15 cellular contexts compared by ENCODE assay signal in the genomic region with DNA sequence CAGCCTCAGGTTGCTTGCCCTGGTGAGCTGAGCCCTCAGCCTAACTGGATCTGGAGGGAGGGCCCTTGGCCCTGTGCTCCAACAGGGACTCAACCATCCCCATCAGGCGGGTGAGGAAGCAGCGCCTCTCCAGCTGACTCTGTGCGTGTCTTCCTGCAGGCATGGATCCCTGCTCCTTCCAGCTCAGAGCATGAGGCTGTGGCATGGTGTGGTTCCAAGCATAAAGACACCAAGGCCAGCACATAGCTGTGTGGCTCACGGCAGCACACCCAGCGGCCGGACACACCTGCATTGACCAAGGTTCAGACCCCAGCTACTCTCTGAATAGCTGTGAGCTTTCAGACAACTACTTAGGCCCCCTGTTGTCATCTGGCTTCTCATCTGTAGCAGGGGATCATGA.
"Had no signal": no experiment of that assay in that cellular context is flagged by ENCODE, and none has a peak within 500 bp of the region (broad histone marks: within the 10 kb centered on the region; RNA-seq: fewer than 3 reads in every experiment).

No MANE protein-coding gene starts in this region.

- H3K4me1 Mint-ChIP-seq: activated B cell treated with CpG ODN at 0.5 μM for 24 hours had no signal

- H3K9me3 ChIP-seq: colonic mucosa, esophagus squamous epithelium, right lobe of liver, spleen, uterus had no signal

- H3K27ac Mint-ChIP-seq: activated B cell treated with CpG ODN at 0.5 μM for 24 hours; activated CD8-positive, alpha-beta T cell treated with anti-CD3 and anti-CD28 coated beads, Interleukin-2, amount 10 ng/mL, durations not matched to agents 7 days and 5 days; activated naive CD8-positive, alpha-beta T cell; nephron had no signal

- H3K4me3 Mint-ChIP-seq: activated B cell treated with CpG ODN at 0.5 μM for 24 hours; activated CD8-positive, alpha-beta T cell treated with anti-CD3 and anti-CD28 coated beads, Interleukin-2, amount 10 ng/mL, durations not matched to agents 7 days and 5 days; activated naive CD8-positive, alpha-beta T cell; nephron had no signal

- H3K27me3 Mint-ChIP-seq: activated B cell treated with CpG ODN at 0.5 μM for 24 hours; activated naive CD8-positive, alpha-beta T cell had no signal

- H3K9me3 Mint-ChIP-seq: activated B cell treated with CpG ODN at 0.5 μM for 24 hours, nephron had no signal

- H3K27me3 ChIP-seq: colonic mucosa, esophagus squamous epithelium, right lobe of liver, spleen, uterus had no signal

- H3K4me3 ChIP-seq: colonic mucosa, esophagus squamous epithelium, right lobe of liver, spleen, uterus had no signal

- H3K36me3 ChIP-seq: colonic mucosa, esophagus squamous epithelium, right lobe of liver, uterus had no signal

- ATAC-seq: activated CD8-positive, alpha-beta T cell treated with anti-CD3 and anti-CD28 coated beads, Interleukin-2, amount 10 ng/mL, durations not matched to agents 7 days and 5 days had no signal

- DNase-seq: activated B cell treated with CpG ODN at 0.5 μM for 24 hours; activated CD4-positive, alpha-beta T cell treated with anti-CD3 and anti-CD28 coated beads for 48 hours; activated CD8-positive, alpha-beta memory T cell treated with anti-CD3 and anti-CD28 coated beads, Interleukin-2, amount 50 U/mL, for 48 hours; activated CD8-positive, alpha-beta T cell treated with anti-CD3 and anti-CD28 coated beads, Interleukin-2, amount 10 ng/mL, durations not matched to agents 7 days and 5 days; activated gamma-delta T cell treated with Interleukin-2 at 50 U/mL for 16 hours; amniotic stem cell; central memory CD4-positive, alpha-beta T cell; colonic mucosa; esophagus squamous epithelium; hippocampal formation; spleen; uterus had no signal

- H3K27ac ChIP-seq: colonic mucosa, esophagus squamous epithelium, right lobe of liver, uterus had no signal

- H3K4me1 ChIP-seq: colonic mucosa, right lobe of liver, uterus had no signal
